ENCODE assay signal across 12 cellular contexts in the genomic region with DNA sequence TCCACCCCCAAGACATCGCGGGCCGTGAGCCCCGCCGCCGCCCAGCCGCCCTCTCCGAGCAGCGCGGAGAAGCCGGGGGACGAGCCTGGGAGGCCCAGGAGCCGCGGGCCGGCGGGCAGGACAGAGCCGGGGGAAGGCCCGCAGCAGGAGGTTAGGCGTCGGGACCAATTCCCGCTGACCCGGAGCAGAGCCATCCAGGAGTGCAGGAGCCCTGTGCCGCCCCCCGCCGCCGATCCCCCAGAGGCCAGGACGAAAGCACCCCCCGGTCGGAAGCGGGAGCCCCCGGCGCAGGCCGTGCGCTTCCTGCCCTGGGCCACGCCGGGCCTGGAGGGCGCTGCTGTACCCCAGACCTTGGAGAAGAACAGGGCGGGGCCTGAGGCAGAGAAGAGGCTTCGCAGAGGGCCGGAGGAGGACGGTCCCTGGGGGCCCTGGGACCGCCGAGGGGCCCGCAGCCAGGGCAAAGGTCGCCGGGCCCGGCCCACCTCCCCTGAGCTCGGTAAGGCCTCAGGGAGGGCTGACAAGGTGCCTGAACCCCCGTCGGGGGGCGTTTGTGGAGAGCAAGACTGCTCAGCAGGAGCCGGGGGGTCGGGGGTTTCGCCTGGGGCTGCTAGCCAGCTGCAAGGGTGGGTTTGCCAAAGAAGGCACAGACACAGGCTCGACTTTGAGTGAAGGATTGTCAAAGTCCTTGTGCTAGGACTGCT. TPM values are rescaled to one million over a fixed set of nuclear protein-coding genes. Genes with fewer than 3 reads are reported as not detected.
DNase-seq lines count a peak whose midpoint lies in the region; ATAC-seq and TF ChIP-seq lines count a peak whose summit lies in the region.
"Had no signal": no experiment of that assay in that cellular context is flagged by ENCODE, and none has a peak within 500 bp of the region (broad histone marks: within the 10 kb centered on the region; RNA-seq: fewer than 3 reads in every experiment).

No MANE protein-coding gene starts in this region.

- H3F3A ChIP-seq in GM23338 (replicated peaks; ENCODE audit: low read depth): 0 out of 2 replicates have a peak, but pooled peaks cover 4% of the 10 kb centered on the region

- DNase-seq in GM23338 (ENCODE audit: low spot score) (peak; percentile 86), left lobe of liver (ENCODE audit: low spot score) (no peak)
- DNase-seq in activated T-cell treated with anti-CD3 and anti-CD28 coated beads, Interleukin-2, amount 50 U/mL, for 72 hours: peak; percentile 28 to 45
- no peak for DNase-seq in central memory CD4-positive, alpha-beta T cell
- DNase-seq: GF-D8; naive thymus-derived CD4-positive, alpha-beta T cell; stimulated activated CD4-positive, alpha-beta T cell treated with anti-CD3 and anti-CD28 coated beads, Interleukin-12 subunit alpha, Interleukin-12 subunit beta, amount 100 ng/mL, for 4 hours; stimulated activated naive B cell treated with anti-CD40 and anti-IgM and Interleukin-4, amounts not matched to agents 10 μg/mL and 1 μg/mL and 100 μg/mL, for 72 hours; T-helper 9 cell had no signal

- peaks cover 38% of the 10 kb centered on the region for H3K27me3 Mint-ChIP-seq in GM23338 (ENCODE audit: insufficient read depth, low read depth, poor library complexity)
- peaks cover 10% of the 10 kb centered on the region for H3K27me3 Mint-ChIP-seq in activated T-cell treated with anti-CD3 and anti-CD28 coated beads, Interleukin-2, amount 50 U/mL, for 72 hours (ENCODE audit: low read depth)

- H3K27ac Mint-ChIP-seq in GM23338: no peak overlapping the region
- H3K27ac Mint-ChIP-seq in activated T-cell treated with anti-CD3 and anti-CD28 coated beads, Interleukin-2, amount 50 U/mL, for 72 hours: no peak overlapping the region
- H3K27ac Mint-ChIP-seq: stimulated activated naive B cell treated with anti-CD40 and anti-IgM and Interleukin-4, amounts not matched to agents 10 μg/mL and 1 μg/mL and 100 μg/mL, for 72 hours had no signal

- H3K9me3 ChIP-seq in muscle layer of duodenum (ENCODE audit: control insufficient read depth in 1 of 2, low read length in 2 of 2): no peaks in the 10 kb centered on the region

- H3K4me3 ChIP-seq in GM23338: peak overlapping the region; percentile 56
- peak overlapping the region in 1 of 2 donors; percentile 44 for H3K4me3 ChIP-seq in muscle layer of duodenum (ENCODE audit: low read depth in 1 of 2, low read length in 2 of 2)

- no peaks in the 10 kb centered on the region for H3K9me3 Mint-ChIP-seq in GM23338
- no peaks in the 10 kb centered on the region for H3K9me3 Mint-ChIP-seq in activated T-cell treated with anti-CD3 and anti-CD28 coated beads, Interleukin-2, amount 50 U/mL, for 72 hours
- H3K9me3 Mint-ChIP-seq: naive thymus-derived CD4-positive, alpha-beta T cell; stimulated activated naive B cell treated with anti-CD40 and anti-IgM and Interleukin-4, amounts not matched to agents 10 μg/mL and 1 μg/mL and 100 μg/mL, for 72 hours had no signal

- H3K27me3 ChIP-seq in GM23338 (ENCODE audit: insufficient read depth): peaks cover 26% of the 10 kb centered on the region
- peaks cover 7% of the 10 kb centered on the region for H3K27me3 ChIP-seq in muscle layer of duodenum (ENCODE audit: low read depth, low read length)

- H3K4me1 ChIP-seq in GM23338 (ENCODE audit: insufficient read depth) (peaks cover 31% of the 10 kb centered on the region), muscle layer of duodenum (ENCODE audit: control insufficient read depth in 1 of 2, insufficient read depth in 2 of 2, low read length in 2 of 2) (peaks cover 0 to 45% of the 10 kb centered on the region in 2 donors)

- H3K36me3 ChIP-seq in GM23338 (ENCODE audit: insufficient read depth): no peaks in the 10 kb centered on the region
- peaks cover 0 to 8% of the 10 kb centered on the region in 2 donors for H3K36me3 ChIP-seq in muscle layer of duodenum (ENCODE audit: control insufficient read depth in 1 of 2, insufficient read depth in 2 of 2, low read length in 2 of 2)

- H3K79me2 ChIP-seq in GM23338 (replicated peaks; ENCODE audit: insufficient read depth): no peaks in the 10 kb centered on the region

- peak overlapping the region; percentile 85 for H3K4me2 ChIP-seq in GM23338

- no peaks in the 10 kb centered on the region for H3K9me2 ChIP-seq in GM23338 (ENCODE audit: insufficient read depth)

- H3K27ac ChIP-seq in GM23338 (ENCODE audit: low read depth) (no peak overlapping the region), muscle layer of duodenum (ENCODE audit: low read length) (peak overlapping the region; percentile 93)

- H3K4me3 Mint-ChIP-seq in GM23338: peak overlapping the region; percentile 52; the same call in 2 of the 3 replicates
- H3K4me3 Mint-ChIP-seq in activated T-cell treated with anti-CD3 and anti-CD28 coated beads, Interleukin-2, amount 50 U/mL, for 72 hours: peak overlapping the region; percentile 22 to 65

- H3K4me1 Mint-ChIP-seq in GM23338: peaks cover 36% of the 10 kb centered on the region
- no peaks in the 10 kb centered on the region for H3K4me1 Mint-ChIP-seq in activated T-cell treated with anti-CD3 and anti-CD28 coated beads, Interleukin-2, amount 50 U/mL, for 72 hours (ENCODE audit: low read depth)

- peak; percentile 83 for ATAC-seq in GM23338
- peak; percentile 76 to 80 for ATAC-seq in activated T-cell treated with anti-CD3 and anti-CD28 coated beads, Interleukin-2, amount 50 U/mL, for 72 hours (replicated peaks in 1 of 2)
- no peak for ATAC-seq in left lobe of liver
- ATAC-seq in GM21576 (IDR thresholded peaks at IDR 0.05; ENCODE audit: unreplicated experiment): no peak
- ATAC-seq: esophagus mucosa; naive thymus-derived CD4-positive, alpha-beta T cell had no signal

- peaks cover 5% of the 10 kb centered on the region; the same call in 2 of the 3 replicates for H3K36me3 Mint-ChIP-seq in GM23338 (ENCODE audit: low read depth)
- no peaks in the 10 kb centered on the region for H3K36me3 Mint-ChIP-seq in activated T-cell treated with anti-CD3 and anti-CD28 coated beads, Interleukin-2, amount 50 U/mL, for 72 hours (ENCODE audit: insufficient read depth in 2 of 2)
- H3K36me3 Mint-ChIP-seq: stimulated activated naive B cell treated with anti-CD40 and anti-IgM and Interleukin-4, amounts not matched to agents 10 μg/mL and 1 μg/mL and 100 μg/mL, for 72 hours had no signal

- H4K20me1 ChIP-seq in GM23338 (replicated peaks; ENCODE audit: insufficient read depth): no peaks in the 10 kb centered on the region; the same call in 1 of the 2 replicates

- H2AFZ ChIP-seq in GM23338: no peak overlapping the region

- peak; percentile 44 to 59 for TF ChIP-seq CTCF in GM23338 (conservative IDR thresholded peaks at IDR 0.05; ENCODE audit: low read depth in 2 of 2)

TF ChIP-seq in GM23338, 12 proteins besides CTCF, POLR2A, EP300 and RAD21:
- TF ChIP-seq POLR2AphosphoS5 (IDR thresholded peaks at IDR 0.05; ENCODE audit: low read depth) (peak; percentile 62), EZH2 (IDR thresholded peaks at IDR 0.05; ENCODE audit: low read depth, unreplicated experiment) (no peak)
- TF ChIP-seq, protein P1, sequence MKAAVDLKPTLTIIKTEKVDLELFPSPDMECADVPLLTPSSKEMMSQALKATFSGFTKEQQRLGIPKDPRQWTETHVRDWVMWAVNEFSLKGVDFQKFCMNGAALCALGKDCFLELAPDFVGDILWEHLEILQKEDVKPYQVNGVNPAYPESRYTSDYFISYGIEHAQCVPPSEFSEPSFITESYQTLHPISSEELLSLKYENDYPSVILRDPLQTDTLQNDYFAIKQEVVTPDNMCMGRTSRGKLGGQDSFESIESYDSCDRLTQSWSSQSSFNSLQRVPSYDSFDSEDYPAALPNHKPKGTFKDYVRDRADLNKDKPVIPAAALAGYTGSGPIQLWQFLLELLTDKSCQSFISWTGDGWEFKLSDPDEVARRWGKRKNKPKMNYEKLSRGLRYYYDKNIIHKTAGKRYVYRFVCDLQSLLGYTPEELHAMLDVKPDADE (IDR thresholded peaks at IDR 0.05): 0 out of 2 replicates have a peak, but pooled peaks have one; percentile 21

RNA-seq across cellular contexts. Expression of gene SPEG, which starts 14.3 kb away (rescaled TPM):
- 32.4 and 32.6 TPM in 2 replicates for total RNA-seq in GM23338 (2014; rRNA removed; shearing (Covaris generic))
- polyA plus RNA-seq in GM23338 (2016; fragmentation: Nextera tagmentation; extraction: Ambion mirVana): 12.6 and 12.9 TPM in 2 replicates
- total RNA-seq in activated T-cell treated with anti-CD3 and anti-CD28 coated beads, Interleukin-2, amount 50 U/mL, for 72 hours: 1 to 10 TPM; 4.8 to 6.9 TPM
- 1.5 TPM for total RNA-seq in left lobe of liver

RNA-seq across cellular contexts. Expression of gene DES, which starts 30.7 kb away (rescaled TPM):
- total RNA-seq in GM23338 (2014; rRNA removed; shearing (Covaris generic)): 2.0 and 6.1 TPM in 2 replicates
- 1.0 and 1.3 TPM in 2 replicates for polyA plus RNA-seq in GM23338 (2016; fragmentation: Nextera tagmentation; extraction: Ambion mirVana)
- under 1 TPM in 1 of 2 donors, not detected in 1; 0.10 TPM for total RNA-seq in activated T-cell treated with anti-CD3 and anti-CD28 coated beads, Interleukin-2, amount 50 U/mL, for 72 hours
- total RNA-seq in left lobe of liver: 1.8 TPM
- polyA plus RNA-seq: naive thymus-derived CD4-positive, alpha-beta T cell had no signal

RNA-seq across cellular contexts. Expression of gene GMPPA, which starts 49.8 kb away (rescaled TPM):
- total RNA-seq in GM23338 (2014; rRNA removed; shearing (Covaris generic)): 33.8 and 37.3 TPM in 2 replicates
- 25.2 and 27.0 TPM in 2 replicates for polyA plus RNA-seq in GM23338 (2016; fragmentation: Nextera tagmentation; extraction: Ambion mirVana)
- 10 to 100 TPM; 39.4 to 47.3 TPM for total RNA-seq in activated T-cell treated with anti-CD3 and anti-CD28 coated beads, Interleukin-2, amount 50 U/mL, for 72 hours
- total RNA-seq in left lobe of liver: 43.4 TPM

Comparison
In these comparisons a context has a peak if more than half of its experiments do, and no peak if none do; other contexts are left out.
1. ATAC-seq: peak in GM23338 (single experiment) and activated T-cell treated with anti-CD3 and anti-CD28 coated beads, Interleukin-2, amount 50 U/mL, for 72 hours (2 of 2); none in left lobe of liver (single experiment) and GM21576 (single experiment).
2. DNase-seq: peak in GM23338 (single experiment) and activated T-cell treated with anti-CD3 and anti-CD28 coated beads, Interleukin-2, amount 50 U/mL, for 72 hours (2 of 2); none in left lobe of liver (single experiment) and central memory CD4-positive, alpha-beta T cell (single experiment).